2 cellular contexts compared by ENCODE assay signal in genomic region chr4:5719329-5720055, GRCh38.
TF ChIP-seq lines count a peak whose summit lies in the region.

No MANE protein-coding gene starts in this region.

TF ChIP-seq in GM12891, 5 proteins besides CTCF, POLR2A, EP300 and RAD21:
- TF ChIP-seq POLR2AphosphoS5 (IDR thresholded peaks at IDR 0.05; ENCODE audit: low read depth, low read length): no peak
- TF ChIP-seq POU2F2 (IDR thresholded peaks at IDR 0.05; ENCODE audit: low read depth, low read length): 0 out of 2 replicates have a peak, but pooled peaks have one; percentile 17
- no peak for TF ChIP-seq SPI1 (IDR thresholded peaks at IDR 0.05; ENCODE audit: low read depth, low read length)

TF ChIP-seq in H1, 55 proteins besides CTCF, POLR2A, EP300 and RAD21:
- TF ChIP-seq FOSL1 (IDR thresholded peaks at IDR 0.05; ENCODE audit: insufficient read depth, low read depth, low read length) (no peak), CHD2 (IDR thresholded peaks at IDR 0.05; ENCODE audit: low read length) (no peak), SIX5 (IDR thresholded peaks at IDR 0.05; ENCODE audit: low read depth, low read length) (no peak), RBBP5 (IDR thresholded peaks at IDR 0.05; ENCODE audit: borderline replicate concordance, low read depth, low read length) (no peak), GABPA (IDR thresholded peaks at IDR 0.05; ENCODE audit: borderline replicate concordance, insufficient read depth, low read length) (no peak), MAFK (IDR thresholded peaks at IDR 0.05; ENCODE audit: low read depth, low read length) (no peak), NRF1 (IDR thresholded peaks at IDR 0.05; ENCODE audit: low read depth, low read length) (no peak), SRF (IDR thresholded peaks at IDR 0.05; ENCODE audit: low read depth, low read length) (no peak), EZH2 (IDR thresholded peaks at IDR 0.05; ENCODE audit: low read depth, low read length, severe bottlenecking) (no peak), SP1 (IDR thresholded peaks at IDR 0.05; ENCODE audit: low read depth, low read length) (no peak), MAX (IDR thresholded peaks at IDR 0.05) (no peak), RNF2 (IDR thresholded peaks at IDR 0.05; ENCODE audit: borderline replicate concordance, low read depth, low read length, missing control alignments, poor library complexity, severe bottlenecking) (no peak), KDM5A (IDR thresholded peaks at IDR 0.05; ENCODE audit: low read length) (no peak), POLR2AphosphoS5 (IDR thresholded peaks at IDR 0.05; ENCODE audit: low read depth, low read length) (no peak), NANOG (IDR thresholded peaks at IDR 0.05; ENCODE audit: insufficient read depth, low read depth, low read length, poor library complexity, severe bottlenecking) (no peak)
